1 cellular context compared by ENCODE assay signal in genomic region chr3:41148901-41149300, GRCh38.
TF ChIP-seq lines count a peak whose summit lies in the region.

No MANE protein-coding gene starts in this region.

TF ChIP-seq in H1, 55 proteins besides CTCF, POLR2A, EP300 and RAD21 (continued from another document):
- TF ChIP-seq CHD7 (IDR thresholded peaks at IDR 0.05; ENCODE audit: insufficient replicate concordance, low read length) (no peak), TAF1 (IDR thresholded peaks at IDR 0.05; ENCODE audit: low read depth, low read length) (no peak), NRF1 (IDR thresholded peaks at IDR 0.05; ENCODE audit: low read depth, low read length) (no peak), HDAC2 (IDR thresholded peaks at IDR 0.05; ENCODE audit: borderline replicate concordance in 1 of 2, low read depth in 2 of 2, low read length in 2 of 2) (no peak), FOSL1 (IDR thresholded peaks at IDR 0.05; ENCODE audit: insufficient read depth, low read depth, low read length) (no peak), RFX5 (IDR thresholded peaks at IDR 0.05; ENCODE audit: borderline replicate concordance, low read depth, low read length) (no peak), TBP (IDR thresholded peaks at IDR 0.05; ENCODE audit: low read depth, low read length) (no peak), EGR1 (IDR thresholded peaks at IDR 0.05; ENCODE audit: borderline replicate concordance, low read depth, low read length) (no peak), CHD2 (IDR thresholded peaks at IDR 0.05; ENCODE audit: low read length) (no peak), BCL11A (IDR thresholded peaks at IDR 0.05; ENCODE audit: low read depth in 2 of 2, low read length in 2 of 2) (no peak), MAFK (IDR thresholded peaks at IDR 0.05; ENCODE audit: low read depth, low read length) (no peak), MAX (IDR thresholded peaks at IDR 0.05) (no peak), HDAC6 (IDR thresholded peaks at IDR 0.05; ENCODE audit: low read depth, low read length) (no peak), TAF7 (optimal IDR thresholded peaks at IDR 0.05; ENCODE audit: borderline replicate concordance, low read depth, low read length) (no peak), ATF3 (IDR thresholded peaks at IDR 0.05; ENCODE audit: insufficient read depth, low read depth, low read length) (no peak)
